Comparison of ENCODE assay signal across 17 cellular contexts in the genomic region with DNA sequence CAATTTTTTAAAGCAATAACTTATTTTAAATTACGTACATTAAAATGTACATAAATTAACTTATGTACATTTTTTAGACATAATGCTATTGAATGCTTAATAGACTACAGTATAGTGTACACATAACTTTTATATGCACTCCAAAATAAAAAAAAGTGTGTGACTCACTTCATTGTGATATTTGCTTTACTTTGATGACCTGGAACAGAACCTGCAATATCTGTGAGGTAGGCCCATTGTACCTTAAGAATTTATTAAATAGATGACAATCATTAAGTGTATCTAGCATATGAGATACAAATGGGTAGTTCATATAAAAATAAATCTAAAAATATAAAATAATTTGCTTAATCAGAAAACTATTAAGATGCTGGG.
A peak's percentile ranks its signal among the peaks of the same experiment; 100 is the strongest.
DNase-seq lines count a peak whose midpoint lies in the region; ATAC-seq, FAIRE-seq and TF ChIP-seq lines count a peak whose summit lies in the region.
"Had no signal": no experiment of that assay in that cellular context is flagged by ENCODE, and none has a peak within 500 bp of the region (broad histone marks: within the 10 kb centered on the region; RNA-seq: fewer than 3 reads in every experiment).

No MANE protein-coding gene starts in this region.

- DNase-seq in DMS53 (lab: John Stamatoyannopoulos, UW) = peak; percentile 34
- DNase-seq in HT-29 (ENCODE audit: low spot score) = peak; percentile 61
- DNase-seq in bronchial epithelial cell (ENCODE audit: low read depth) = peak; percentile 68
- DNase-seq in tibial artery = no peak
- no peak for DNase-seq in stimulated activated naive CD8-positive, alpha-beta T cell treated with anti-CD3 and anti-CD28 coated beads, Interleukin-15, amount 100 ng/mL, for 72 hours
- DNase-seq in NOMO-1 treated with dmso at 0.1 percent for 144 hours (lab: John Stamatoyannopoulos, UW; ENCODE audit: unreplicated experiment) = no peak
- no peak for DNase-seq in natural killer cell
- DNase-seq: CD8-positive, alpha-beta T cell; DMS79 treated with DMSO at 0.1 percent for 48 hours; MV-4-11; NCI-H2029; NCI-H69; Peyer's patch; SHP77 treated with DMSO at 0.1 percent for 48 hours had no signal

- peaks cover 0 to 17% (median 0%) of the 10 kb centered on the region in 3 donors for H3K9me3 ChIP-seq in tibial artery

- no peak overlapping the region for H3K4me3 ChIP-seq in bronchial epithelial cell (ENCODE audit: low read depth, low read length)
- no peak overlapping the region for H3K4me3 ChIP-seq in tibial artery
- H3K4me3 ChIP-seq: Peyer's patch had no signal

- peaks cover 23 to 28% of the 10 kb centered on the region in 2 donors for H3K9me3 Mint-ChIP-seq in stimulated activated naive CD8-positive, alpha-beta T cell treated with anti-CD3 and anti-CD28 coated beads, Interleukin-15, amount 100 ng/mL, for 72 hours
- H3K9me3 Mint-ChIP-seq in natural killer cell = peaks cover 5 to 13% of the 10 kb centered on the region in 2 donors

- H3K36me3 ChIP-seq in bronchial epithelial cell (ENCODE audit: control insufficient read depth, insufficient read depth, low read length) = no peaks in the 10 kb centered on the region
- H3K36me3 ChIP-seq in tibial artery = no peaks in the 10 kb centered on the region
- H3K36me3 ChIP-seq: Peyer's patch had no signal

- no peak for ATAC-seq in stimulated activated naive CD8-positive, alpha-beta T cell treated with anti-CD3 and anti-CD28 coated beads, Interleukin-15, amount 100 ng/mL, for 72 hours
- no peak for ATAC-seq in natural killer cell
- ATAC-seq: CD8-positive, alpha-beta T cell had no signal

- no peak for TF ChIP-seq CTCF in bronchial epithelial cell (IDR thresholded peaks at IDR 0.05; ENCODE audit: insufficient read depth, low read length, severe bottlenecking)
- no peak for TF ChIP-seq CTCF in tibial artery (IDR thresholded peaks at IDR 0.05)
- TF ChIP-seq CTCF in natural killer cell (IDR thresholded peaks at IDR 0.05) = no peak

- no peak for FAIRE-seq in bronchial epithelial cell (lab: Jason Lieb, UNC)
- FAIRE-seq: GM12892 had no signal

- intact Hi-C loops in tibial artery (cut with DNase I; ENCODE audit: low total_unique reads) = no loop called here
- intact Hi-C loops in natural killer cell (cut with micrococcal nuclease) = no loop called here

- H3K27ac ChIP-seq in tibial artery = peak overlapping the region; percentile 62 to 63
- H3K27ac ChIP-seq: C4-2B, Peyer's patch had no signal

- no peak overlapping the region for H3K27ac Mint-ChIP-seq in stimulated activated naive CD8-positive, alpha-beta T cell treated with anti-CD3 and anti-CD28 coated beads, Interleukin-15, amount 100 ng/mL, for 72 hours
- no peak overlapping the region for H3K27ac Mint-ChIP-seq in natural killer cell
- H3K27ac Mint-ChIP-seq: B cell; CD8-positive, alpha-beta T cell had no signal

- H3K27me3 ChIP-seq in bronchial epithelial cell (ENCODE audit: control insufficient read depth, insufficient read depth, low read length) (no peaks in the 10 kb centered on the region), tibial artery (no peaks in the 10 kb centered on the region)
- H3K27me3 ChIP-seq: Peyer's patch had no signal

- peaks cover 0 to 52% (median 18%) of the 10 kb centered on the region in 4 donors for H3K4me1 ChIP-seq in tibial artery
- H3K4me1 ChIP-seq: Peyer's patch had no signal

- H3K4me3 Mint-ChIP-seq in stimulated activated naive CD8-positive, alpha-beta T cell treated with anti-CD3 and anti-CD28 coated beads, Interleukin-15, amount 100 ng/mL, for 72 hours = no peak overlapping the region
- no peak overlapping the region for H3K4me3 Mint-ChIP-seq in natural killer cell
- H3K4me3 Mint-ChIP-seq: B cell; CD8-positive, alpha-beta T cell had no signal

- no peaks in the 10 kb centered on the region for H3K27me3 Mint-ChIP-seq in stimulated activated naive CD8-positive, alpha-beta T cell treated with anti-CD3 and anti-CD28 coated beads, Interleukin-15, amount 100 ng/mL, for 72 hours
- no peaks in the 10 kb centered on the region for H3K27me3 Mint-ChIP-seq in natural killer cell (ENCODE audit: low read depth in 2 of 2)
- H3K27me3 Mint-ChIP-seq: B cell had no signal

- H3K36me3 Mint-ChIP-seq in natural killer cell = peaks cover 12% of the 10 kb centered on the region

- peaks cover 17% of the 10 kb centered on the region for H3K4me1 Mint-ChIP-seq in stimulated activated naive CD8-positive, alpha-beta T cell treated with anti-CD3 and anti-CD28 coated beads, Interleukin-15, amount 100 ng/mL, for 72 hours
- H3K4me1 Mint-ChIP-seq in natural killer cell = no peaks in the 10 kb centered on the region

Comparison
In these comparisons a context has a peak if more than half of its experiments do, and no peak if none do; other contexts are left out.
1. DNase-seq: peak in DMS53 (single experiment), HT-29 (single experiment) and bronchial epithelial cell (single experiment); none in tibial artery (0 of 2), stimulated activated naive CD8-positive, alpha-beta T cell treated with anti-CD3 and anti-CD28 coated beads, Interleukin-15, amount 100 ng/mL, for 72 hours (0 of 2), NOMO-1 treated with dmso at 0.1 percent for 144 hours (single experiment) and natural killer cell (single experiment).